In the genomic region with DNA sequence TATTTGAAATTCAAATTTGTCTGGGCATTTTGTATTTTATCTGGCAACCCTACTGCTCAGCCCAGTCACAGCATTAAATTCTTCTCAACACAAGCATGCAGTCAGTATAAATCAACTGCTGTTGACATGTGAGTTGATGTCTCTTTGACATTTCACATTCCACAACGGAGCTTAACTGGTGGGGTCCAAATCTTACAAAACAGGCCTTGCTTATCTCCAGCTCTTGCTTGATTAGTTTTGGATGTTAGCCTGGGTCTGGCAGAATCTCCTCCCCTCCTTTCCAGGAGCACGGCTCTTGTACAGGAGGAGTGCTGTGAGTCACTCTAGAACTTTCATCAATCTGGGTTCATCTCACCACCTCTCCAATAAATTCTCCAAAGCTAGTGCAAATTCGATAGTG, we compare ENCODE assay signal across 24 cellular contexts.
DNase-seq lines count a peak whose midpoint lies in the region; ATAC-seq and TF ChIP-seq lines count a peak whose summit lies in the region.
"Had no signal": no experiment of that assay in that cellular context is flagged by ENCODE, and none has a peak within 500 bp of the region (broad histone marks: within the 10 kb centered on the region; RNA-seq: fewer than 3 reads in every experiment).

No MANE protein-coding gene starts in this region.

- H3K4me1 Mint-ChIP-seq in type B pancreatic cell (ENCODE audit: unreplicated experiment): no peaks in the 10 kb centered on the region
- H3K4me1 Mint-ChIP-seq in WTC11: peaks cover 3% of the 10 kb centered on the region; the same call in 1 of the 2 replicates
- H3K4me1 Mint-ChIP-seq: CD4-positive, CD25-positive, alpha-beta regulatory T cell had no signal

- no peak overlapping the region for H3K9ac ChIP-seq in PC-3 (ENCODE audit: low read length)

- ATAC-seq in right cardiac atrium (peak; percentile 78 to 91), WTC11 (no peak), HG02981 (IDR thresholded peaks at IDR 0.05; ENCODE audit: unreplicated experiment) (no peak), PC-3 (no peak)
- ATAC-seq: activated naive CD8-positive, alpha-beta T cell treated with anti-CD3 and anti-CD28 coated beads, Interleukin-2, amount 50 U/mL, for 24 hours; activated T-cell treated with anti-CD3 and anti-CD28 coated beads, Interleukin-2, amount 50 U/mL, for 4 hours; mucosa of descending colon; pancreas had no signal

- no peaks in the 10 kb centered on the region for H3K9me2 ChIP-seq in PC-3 (replicated peaks; ENCODE audit: low read length)

- no peaks in the 10 kb centered on the region for H4K20me1 ChIP-seq in PC-3 (ENCODE audit: low read length)

- no peak overlapping the region for H3K27ac ChIP-seq in right cardiac atrium (ENCODE audit: low read length)
- no peak overlapping the region for H3K27ac ChIP-seq in PC-3 (ENCODE audit: low read length)
- H3K27ac ChIP-seq: colonic mucosa, hepatocyte, pancreas, tibial nerve, VCaP had no signal

- H2AFZ ChIP-seq in PC-3 (ENCODE audit: low read length): no peak overlapping the region
- H2AFZ ChIP-seq: hepatocyte had no signal

- POLR2A ChIA-PET in WTC11 (lab: Charles Lee): no interaction called here
- POLR2A ChIA-PET in PC-3 (lab: Charles Lee; ENCODE audit: unreplicated experiment): no interaction called here

- TF ChIP-seq CTCF in type B pancreatic cell (conservative IDR thresholded peaks at IDR 0.05): no peak
- no peak for TF ChIP-seq CTCF in WTC11 (IDR thresholded peaks at IDR 0.05)
- no peak for TF ChIP-seq CTCF in PC-3 (conservative IDR thresholded peaks at IDR 0.05; ENCODE audit: low read depth, low read length)

- H3K27me3 Mint-ChIP-seq in type B pancreatic cell (no peaks in the 10 kb centered on the region), WTC11 (ENCODE audit: low read depth) (no peaks in the 10 kb centered on the region)

- DNase-seq in GM03348 (ENCODE audit: low spot score) (peak; percentile 9), astrocyte of the hippocampus (ENCODE audit: low read depth, low spot score) (peak; percentile 79), right cardiac atrium (no peak), type B pancreatic cell (ENCODE audit: extremely low spot score, unreplicated experiment) (no peak), WTC11 (ENCODE audit: low spot score) (no peak), PC-3 (no peak)
- DNase-seq: activated CD4-positive, alpha-beta T cell treated with anti-CD3 and anti-CD28 coated beads for 48 hours; activated gamma-delta T cell treated with Interleukin-2 at 50 U/mL for 16 hours; activated naive CD8-positive, alpha-beta T cell treated with anti-CD3 and anti-CD28 coated beads, Interleukin-2, amount 50 U/mL, for 24 hours; activated T-cell treated with anti-CD3 and anti-CD28 coated beads, Interleukin-2, amount 50 U/mL, for 4 hours; CD4-positive, CD25-positive, alpha-beta regulatory T cell; colonic mucosa; mucosa of descending colon; MV-4-11; NCI-H510A; pancreas; retina; SHP77 treated with DMSO at 0.1 percent for 48 hours; stimulated activated CD4-positive, alpha-beta T cell treated with anti-CD3 and anti-CD28 coated beads, Interleukin-2, amount 100 ng/mL, for 24 hours had no signal

- no peaks in the 10 kb centered on the region for H3K36me3 ChIP-seq in PC-3 (ENCODE audit: low read depth, low read length)
- H3K36me3 ChIP-seq: colonic mucosa, pancreas, tibial nerve had no signal

- H3K9me3 ChIP-seq in right cardiac atrium (ENCODE audit: control insufficient read depth, low read length) (no peaks in the 10 kb centered on the region), PC-3 (ENCODE audit: low read length) (no peaks in the 10 kb centered on the region)
- H3K9me3 ChIP-seq: colonic mucosa, mucosa of descending colon had no signal

- no peaks in the 10 kb centered on the region for H3K79me2 ChIP-seq in PC-3 (ENCODE audit: low read length)
- H3K79me2 ChIP-seq: hepatocyte had no signal

- H3K4me3 Mint-ChIP-seq in type B pancreatic cell: no peak overlapping the region
- no peak overlapping the region for H3K4me3 Mint-ChIP-seq in WTC11
- H3K4me3 Mint-ChIP-seq: activated naive CD8-positive, alpha-beta T cell treated with anti-CD3 and anti-CD28 coated beads, Interleukin-2, amount 50 U/mL, for 24 hours; activated T-cell treated with anti-CD3 and anti-CD28 coated beads, Interleukin-2, amount 50 U/mL, for 4 hours; CD4-positive, CD25-positive, alpha-beta regulatory T cell; T-helper 2 cell treated with Interferon-gamma antibody and Interleukin-4, amounts not matched to agents 5 μg/mL and 100 μg/mL, for 36 hours had no signal

- H3K9me3 Mint-ChIP-seq in type B pancreatic cell: no peaks in the 10 kb centered on the region
- peaks cover 21% of the 10 kb centered on the region for H3K9me3 Mint-ChIP-seq in WTC11

- H3K4me1 ChIP-seq in right cardiac atrium (ENCODE audit: control insufficient read depth, insufficient read depth, low read length) (no peaks in the 10 kb centered on the region), PC-3 (ENCODE audit: insufficient read depth, low read length) (0 out of 2 replicates have a peak, but pooled peaks cover 6% of the 10 kb centered on the region)
- H3K4me1 ChIP-seq: colonic mucosa, pancreas, tibial nerve had no signal

- H3F3A ChIP-seq in PC-3 (ENCODE audit: low read length, unreplicated experiment): no peaks in the 10 kb centered on the region

- no TSS peak for BruUV-seq in PC-3 (replicated peaks; lab: Mats Ljungman, UMichigan)

- H3K4me2 ChIP-seq in PC-3 (ENCODE audit: low read length): no peak overlapping the region
- H3K4me2 ChIP-seq: hepatocyte had no signal

- CTCF ChIA-PET in WTC11 (lab: Charles Lee): interaction anchor here (1.1 kb wide), 1 partner anchor 258 kb away, joined by 4 read pairs; no protein-coding TSS in a partner anchor
- CTCF ChIA-PET in PC-3 (lab: Charles Lee): no interaction called here

- WGBS in right cardiac atrium: 17% methylated on average over 3 of the region's 3 CpGs

- H3K4me3 ChIP-seq in right cardiac atrium (ENCODE audit: low read length) (no peak overlapping the region), PC-3 (ENCODE audit: low read length) (no peak overlapping the region)
- H3K4me3 ChIP-seq: colonic mucosa, hepatocyte, mucosa of descending colon, pancreas, tibial nerve had no signal

- intact Hi-C loops in right cardiac atrium (cut with DNase I) (loop anchor here in 2 of 4 donors (5.0 to 10.0 kb wide), 2 partner anchors 256 to 259 kb away; no protein-coding TSS in a partner anchor), PC-3 (cut with micrococcal nuclease) (no loop called here)

- H3K27me3 ChIP-seq in right cardiac atrium (ENCODE audit: control insufficient read depth, insufficient read depth) (no peaks in the 10 kb centered on the region), PC-3 (ENCODE audit: low read length) (peaks cover 16% of the 10 kb centered on the region; the same call in 1 of the 2 replicates)
- H3K27me3 ChIP-seq: colonic mucosa, hepatocyte, tibial nerve had no signal

- H3K36me3 Mint-ChIP-seq in type B pancreatic cell: no peaks in the 10 kb centered on the region
- no peaks in the 10 kb centered on the region; the same call in none of the 2 replicates for H3K36me3 Mint-ChIP-seq in WTC11
- H3K36me3 Mint-ChIP-seq: CD4-positive, CD25-positive, alpha-beta regulatory T cell had no signal

- H3K27ac Mint-ChIP-seq in type B pancreatic cell: peak overlapping the region; percentile 46
- no peak overlapping the region for H3K27ac Mint-ChIP-seq in WTC11
- H3K27ac Mint-ChIP-seq: activated naive CD8-positive, alpha-beta T cell treated with anti-CD3 and anti-CD28 coated beads, Interleukin-2, amount 50 U/mL, for 24 hours; CD4-positive, CD25-positive, alpha-beta regulatory T cell; T-helper 2 cell treated with Interferon-gamma antibody and Interleukin-4, amounts not matched to agents 5 μg/mL and 100 μg/mL, for 36 hours had no signal

TF ChIP-seq in WTC11, 78 proteins besides CTCF, POLR2A, EP300 and RAD21 (continues in another document):
- no peak for TF ChIP-seq CREB1 (CRISPR knock-in tag; IDR thresholded peaks at IDR 0.05)
- no peak for TF ChIP-seq TP53 (CRISPR knock-in tag; IDR thresholded peaks at IDR 0.05)
- no peak for TF ChIP-seq KAT7 (CRISPR knock-in tag; IDR thresholded peaks at IDR 0.05; ENCODE audit: borderline replicate concordance)
- TF ChIP-seq NR3C1 (CRISPR knock-in tag; conservative IDR thresholded peaks at IDR 0.05; ENCODE audit: low read depth): no peak
- no peak for TF ChIP-seq ZBTB21 (CRISPR knock-in tag; IDR thresholded peaks at IDR 0.05; ENCODE audit: borderline replicate concordance)
- TF ChIP-seq SMAD3 (CRISPR knock-in tag; IDR thresholded peaks at IDR 0.05; ENCODE audit: borderline replicate concordance): no peak
- TF ChIP-seq ZNF263 (CRISPR knock-in tag; IDR thresholded peaks at IDR 0.05; ENCODE audit: low read depth): no peak
- no peak for TF ChIP-seq JUN (CRISPR knock-in tag; IDR thresholded peaks at IDR 0.05)
- TF ChIP-seq, protein P1, sequence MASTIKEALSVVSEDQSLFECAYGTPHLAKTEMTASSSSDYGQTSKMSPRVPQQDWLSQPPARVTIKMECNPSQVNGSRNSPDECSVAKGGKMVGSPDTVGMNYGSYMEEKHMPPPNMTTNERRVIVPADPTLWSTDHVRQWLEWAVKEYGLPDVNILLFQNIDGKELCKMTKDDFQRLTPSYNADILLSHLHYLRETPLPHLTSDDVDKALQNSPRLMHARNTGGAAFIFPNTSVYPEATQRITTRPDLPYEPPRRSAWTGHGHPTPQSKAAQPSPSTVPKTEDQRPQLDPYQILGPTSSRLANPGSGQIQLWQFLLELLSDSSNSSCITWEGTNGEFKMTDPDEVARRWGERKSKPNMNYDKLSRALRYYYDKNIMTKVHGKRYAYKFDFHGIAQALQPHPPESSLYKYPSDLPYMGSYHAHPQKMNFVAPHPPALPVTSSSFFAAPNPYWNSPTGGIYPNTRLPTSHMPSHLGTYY (CRISPR knock-in tag; IDR thresholded peaks at IDR 0.05): no peak
- TF ChIP-seq E2F4 (CRISPR knock-in tag; IDR thresholded peaks at IDR 0.05; ENCODE audit: borderline replicate concordance, low read depth): no peak

Comparison
In these comparisons a context has a peak if more than half of its experiments do, and no peak if none do; other contexts are left out.
1. DNase-seq: peak in GM03348 (single experiment) and astrocyte of the hippocampus (single experiment); none in right cardiac atrium (0 of 3), type B pancreatic cell (single experiment), WTC11 (single experiment) and PC-3 (single experiment).
2. ATAC-seq: peak in right cardiac atrium (2 of 2); none in WTC11 (single experiment), HG02981 (single experiment) and PC-3 (single experiment).